Comparison of ENCODE assay signal across 21 cellular contexts in genomic region chr18:46212398-46212797, GRCh38.
A peak's percentile ranks its signal among the peaks of the same experiment; 100 is the strongest.
DNase-seq lines count a peak whose midpoint lies in the region; ATAC-seq, FAIRE-seq and TF ChIP-seq lines count a peak whose summit lies in the region.
"Had no signal": no experiment of that assay in that cellular context is flagged by ENCODE, and none has a peak within 500 bp of the region (broad histone marks: within the 10 kb centered on the region; RNA-seq: fewer than 3 reads in every experiment).

No MANE protein-coding gene starts in this region.

- no peak for ATAC-seq in naive thymus-derived CD4-positive, alpha-beta T cell
- ATAC-seq: HepG2 had no signal

- WGBS in neuronal stem cell (ENCODE audit: extremely low coverage in 2 of 2, insufficient read length in 2 of 2, insufficient replicate concordance in 1 of 2), 2 donors = no CpG with 5 or more reads among the region's 2 CpGs

- H3K14ac ChIP-seq in neuronal stem cell (ENCODE audit: low read length) = no peak overlapping the region

- no peak overlapping the region for H3K9ac ChIP-seq in neuronal stem cell (ENCODE audit: low read depth, low read length, poor library complexity)

- no peak for TF ChIP-seq CTCF in D721Med (IDR thresholded peaks at IDR 0.05; ENCODE audit: insufficient read depth, missing control alignments)

- H3K4ac ChIP-seq in neuronal stem cell (ENCODE audit: low read length) = no peak overlapping the region

- POLR2A ChIA-PET in activated CD4-positive, alpha-beta T cell treated with anti-CD3 and anti-CD28 coated beads, Interleukin-2, amount 10 ng/mL, durations not matched to agents 7 days and 5 days (lab: Charles Lee) = interaction anchor here (0.7 kb wide), 1 partner anchor 28 kb away, joined by 11 read pairs; no protein-coding TSS in a partner anchor
- POLR2A ChIA-PET in naive thymus-derived CD4-positive, alpha-beta T cell (lab: Charles Lee) = no interaction called here

- DNase-seq in activated CD4-positive, alpha-beta T cell treated with anti-CD3 and anti-CD28 coated beads, Interleukin-2, amount 10 ng/mL, durations not matched to agents 7 days and 5 days = no peak
- no peak for DNase-seq in activated CD4-positive, alpha-beta T cell treated with anti-CD3 and anti-CD28 coated beads for 48 hours
- DNase-seq in D721Med (ENCODE audit: insufficient read length, low spot score) = no peak
- no peak for DNase-seq in T-helper 2 cell treated with Interferon-gamma antibody and Interleukin-4, amounts not matched to agents 5 μg/mL and 100 μg/mL, for 36 hours (ENCODE audit: low spot score)
- DNase-seq in naive thymus-derived CD4-positive, alpha-beta T cell = no peak
- DNase-seq in neuronal stem cell (ENCODE audit: low spot score) = no peak
- no peak for DNase-seq in NCI-H1436 treated with DMSO at 0.1 percent for 48 hours (lab: John Stamatoyannopoulos, UW)
- DNase-seq in effector CD4-positive, alpha-beta T cell = no peak
- DNase-seq: amygdala; COR-L47; GOT3; left ventricle myocardium inferior; MG63; NCI-H187 treated with DMSO at 0.1 percent for 48 hours; NCI-H446; occipital lobe; retina; stimulated activated naive B cell treated with anti-CD40 and anti-IgM and Interleukin-4, amounts not matched to agents 10 μg/mL and 1 μg/mL and 100 μg/mL, for 72 hours; trophoblast cell had no signal

- no peak overlapping the region for H2BK5ac ChIP-seq in neuronal stem cell (ENCODE audit: low read length)

- H3K4me3 Mint-ChIP-seq in activated CD4-positive, alpha-beta T cell treated with anti-CD3 and anti-CD28 coated beads, Interleukin-2, amount 10 ng/mL, durations not matched to agents 7 days and 5 days = no peak overlapping the region
- H3K4me3 Mint-ChIP-seq in T-helper 2 cell treated with Interferon-gamma antibody and Interleukin-4, amounts not matched to agents 5 μg/mL and 100 μg/mL, for 36 hours = peak overlapping the region; percentile 79
- peak overlapping the region in 7 of 10 donors; percentile 46 to 83 (median 57) for H3K4me3 Mint-ChIP-seq in naive thymus-derived CD4-positive, alpha-beta T cell

- H3K4me3 ChIP-seq in naive thymus-derived CD4-positive, alpha-beta T cell (ENCODE audit: low read length) = no peak overlapping the region
- H3K4me3 ChIP-seq in neuronal stem cell (ENCODE audit: low read length in 2 of 2) = no peak overlapping the region
- H3K4me3 ChIP-seq: esophagus muscularis mucosa, left ventricle myocardium inferior, MG63 had no signal

- peaks cover 0 to 14% (median 2%) of the 10 kb centered on the region in 3 experiments for H3K36me3 ChIP-seq in naive thymus-derived CD4-positive, alpha-beta T cell (ENCODE audit: control insufficient read depth in 2 of 3, insufficient read depth in 3 of 3, low read length in 3 of 3)
- H3K36me3 ChIP-seq in neuronal stem cell (replicated peaks in 1 of 2; ENCODE audit: control insufficient read depth in 2 of 2, insufficient read depth in 2 of 2, low read length in 2 of 2) = peaks cover 7 to 21% of the 10 kb centered on the region in 2 donors

- H2AFZ ChIP-seq in neuronal stem cell (ENCODE audit: low read length) = no peak overlapping the region

- no peaks in the 10 kb centered on the region for H3K27me3 ChIP-seq in naive thymus-derived CD4-positive, alpha-beta T cell (ENCODE audit: control insufficient read depth in 2 of 2, insufficient read depth in 2 of 2, low read length in 2 of 2)
- no peaks in the 10 kb centered on the region for H3K27me3 ChIP-seq in neuronal stem cell (ENCODE audit: control insufficient read depth in 3 of 3, insufficient read depth in 3 of 3, low read depth in 1 of 3, low read length in 3 of 3)
- H3K27me3 ChIP-seq: esophagus muscularis mucosa, MG63 had no signal

- H3K9me3 Mint-ChIP-seq in activated CD4-positive, alpha-beta T cell treated with anti-CD3 and anti-CD28 coated beads, Interleukin-2, amount 10 ng/mL, durations not matched to agents 7 days and 5 days = no peaks in the 10 kb centered on the region
- H3K9me3 Mint-ChIP-seq in T-helper 2 cell treated with Interferon-gamma antibody and Interleukin-4, amounts not matched to agents 5 μg/mL and 100 μg/mL, for 36 hours = no peaks in the 10 kb centered on the region
- no peaks in the 10 kb centered on the region for H3K9me3 Mint-ChIP-seq in naive thymus-derived CD4-positive, alpha-beta T cell

- no peaks in the 10 kb centered on the region for H3K79me1 ChIP-seq in neuronal stem cell (ENCODE audit: low read depth, low read length)

- intact Hi-C loops in naive thymus-derived CD4-positive, alpha-beta T cell (cut with micrococcal nuclease) = loop anchor here (2.0 to 5.0 kb wide), 2 partner anchors 105 to 446 kb away; no protein-coding TSS in a partner anchor

- H3K4me2 ChIP-seq in neuronal stem cell (ENCODE audit: insufficient read depth, low read length, poor library complexity, severe bottlenecking) = no peak overlapping the region

- H2BK12ac ChIP-seq in neuronal stem cell (ENCODE audit: low read length) = no peak overlapping the region

- peak; percentile 72 for FAIRE-seq in D721Med (lab: Jason Lieb, UNC)
- FAIRE-seq: HepG2 had no signal

- no peak overlapping the region for H2BK120ac ChIP-seq in neuronal stem cell (ENCODE audit: low read depth, low read length)

- no peak overlapping the region for H2BK15ac ChIP-seq in neuronal stem cell (ENCODE audit: low read length)

- peak overlapping the region; percentile 76 for H3K27ac Mint-ChIP-seq in activated CD4-positive, alpha-beta T cell treated with anti-CD3 and anti-CD28 coated beads, Interleukin-2, amount 10 ng/mL, durations not matched to agents 7 days and 5 days
- H3K27ac Mint-ChIP-seq in T-helper 2 cell treated with Interferon-gamma antibody and Interleukin-4, amounts not matched to agents 5 μg/mL and 100 μg/mL, for 36 hours = peak overlapping the region; percentile 92
- peak overlapping the region in 8 of 9 donors; percentile 14 to 88 (median 72) for H3K27ac Mint-ChIP-seq in naive thymus-derived CD4-positive, alpha-beta T cell

- peaks cover 35% of the 10 kb centered on the region for H3K36me3 Mint-ChIP-seq in activated CD4-positive, alpha-beta T cell treated with anti-CD3 and anti-CD28 coated beads, Interleukin-2, amount 10 ng/mL, durations not matched to agents 7 days and 5 days (ENCODE audit: low read depth)
- H3K36me3 Mint-ChIP-seq in T-helper 2 cell treated with Interferon-gamma antibody and Interleukin-4, amounts not matched to agents 5 μg/mL and 100 μg/mL, for 36 hours (ENCODE audit: low read depth) = peaks cover 30% of the 10 kb centered on the region
- H3K36me3 Mint-ChIP-seq in naive thymus-derived CD4-positive, alpha-beta T cell = peaks cover 9 to 27% (median 13%) of the 10 kb centered on the region in 5 donors

- peak overlapping the region; percentile 38 for H3K27ac ChIP-seq in naive thymus-derived CD4-positive, alpha-beta T cell (ENCODE audit: low read depth, low read length)
- no peak overlapping the region for H3K27ac ChIP-seq in neuronal stem cell (replicated peaks; ENCODE audit: low read length)
- H3K27ac ChIP-seq: esophagus muscularis mucosa, left ventricle myocardium inferior had no signal

- H4K91ac ChIP-seq in neuronal stem cell (ENCODE audit: low read depth, low read length, poor library complexity) = no peak overlapping the region

- H3K9me3 ChIP-seq in naive thymus-derived CD4-positive, alpha-beta T cell (ENCODE audit: control insufficient read depth in 2 of 3, low read length in 3 of 3) = no peaks in the 10 kb centered on the region
- H3K9me3 ChIP-seq in neuronal stem cell (replicated peaks in 1 of 2; ENCODE audit: control insufficient read depth in 2 of 2, insufficient read depth in 1 of 2, low read depth in 1 of 2, low read length in 2 of 2) = no peaks in the 10 kb centered on the region
- H3K9me3 ChIP-seq: esophagus muscularis mucosa, left ventricle myocardium inferior, MG63 had no signal

- no peak overlapping the region for H4K8ac ChIP-seq in neuronal stem cell (ENCODE audit: low read depth, low read length)

- peaks cover 75% of the 10 kb centered on the region for H3K4me1 Mint-ChIP-seq in activated CD4-positive, alpha-beta T cell treated with anti-CD3 and anti-CD28 coated beads, Interleukin-2, amount 10 ng/mL, durations not matched to agents 7 days and 5 days
- peaks cover 60% of the 10 kb centered on the region for H3K4me1 Mint-ChIP-seq in T-helper 2 cell treated with Interferon-gamma antibody and Interleukin-4, amounts not matched to agents 5 μg/mL and 100 μg/mL, for 36 hours (ENCODE audit: low read depth)
- peaks cover 47 to 96% (median 84%) of the 10 kb centered on the region in 7 donors for H3K4me1 Mint-ChIP-seq in naive thymus-derived CD4-positive, alpha-beta T cell

- CTCF ChIA-PET in activated CD4-positive, alpha-beta T cell treated with anti-CD3 and anti-CD28 coated beads, Interleukin-2, amount 10 ng/mL, durations not matched to agents 7 days and 5 days (lab: Charles Lee) = interaction anchor here (0.8 to 2.3 kb wide), 5 partner anchors 8 to 63 kb away, joined by 3 to 11 read pairs (median 5); a partner anchor contains a TSS
- CTCF ChIA-PET in naive thymus-derived CD4-positive, alpha-beta T cell (lab: Charles Lee) = interaction anchor here (0.6 to 2.0 kb wide), 9 partner anchors 9 to 108 kb away, joined by 3 to 13 read pairs (median 5); partner anchors contain the start of gene HAUS1

- H3K4me1 ChIP-seq in naive thymus-derived CD4-positive, alpha-beta T cell (ENCODE audit: control insufficient read depth in 2 of 2, insufficient read depth in 2 of 2, low read length in 2 of 2) = peaks cover 21 to 27% of the 10 kb centered on the region in 2 donors
- no peaks in the 10 kb centered on the region for H3K4me1 ChIP-seq in neuronal stem cell (ENCODE audit: control insufficient read depth in 2 of 2, insufficient read depth in 1 of 2, low read depth in 1 of 2, low read length in 2 of 2)

- H2AK5ac ChIP-seq in neuronal stem cell (ENCODE audit: low read depth, low read length) = no peak overlapping the region

- no peak overlapping the region for H3K18ac ChIP-seq in neuronal stem cell (ENCODE audit: low read length)

- no peaks in the 10 kb centered on the region for H3K27me3 Mint-ChIP-seq in activated CD4-positive, alpha-beta T cell treated with anti-CD3 and anti-CD28 coated beads, Interleukin-2, amount 10 ng/mL, durations not matched to agents 7 days and 5 days
- no peaks in the 10 kb centered on the region for H3K27me3 Mint-ChIP-seq in T-helper 2 cell treated with Interferon-gamma antibody and Interleukin-4, amounts not matched to agents 5 μg/mL and 100 μg/mL, for 36 hours (ENCODE audit: low read depth)
- H3K27me3 Mint-ChIP-seq in naive thymus-derived CD4-positive, alpha-beta T cell = no peaks in the 10 kb centered on the region
- H3K27me3 Mint-ChIP-seq: stimulated activated naive B cell treated with anti-CD40 and anti-IgM and Interleukin-4, amounts not matched to agents 10 μg/mL and 1 μg/mL and 100 μg/mL, for 72 hours had no signal

- no peak overlapping the region for H3K23ac ChIP-seq in neuronal stem cell (ENCODE audit: low read depth, low read length, poor library complexity)
